18 cellular contexts compared by ENCODE assay signal in genomic region chr11:23769214-23769613, GRCh38.
DNase-seq lines count a peak whose midpoint lies in the region; ATAC-seq, FAIRE-seq and TF ChIP-seq lines count a peak whose summit lies in the region.
"Had no signal": no experiment of that assay in that cellular context is flagged by ENCODE, and none has a peak within 500 bp of the region (broad histone marks: within the 10 kb centered on the region; RNA-seq: fewer than 3 reads in every experiment).

No MANE protein-coding gene starts in this region.

- H3K4me2 ChIP-seq in GM23338 (no peak overlapping the region), H1 (ENCODE audit: insufficient read depth in 1 of 2, low read depth in 2 of 2, low read length in 2 of 2) (no peak overlapping the region), mesendoderm (ENCODE audit: low read length) (no peak overlapping the region)
- H3K4me2 ChIP-seq: BLaER1 had no signal

- FAIRE-seq in H1 (lab: Jason Lieb, UNC): no peak
- FAIRE-seq: GM12891, HTR-8/SVneo, K562 had no signal

- H4K91ac ChIP-seq in H1 (replicated peaks; ENCODE audit: insufficient read length, low read length): no peak overlapping the region

- no peaks in the 10 kb centered on the region for H3K27me3 Mint-ChIP-seq in GM23338 (ENCODE audit: insufficient read depth, low read depth, poor library complexity)
- H3K27me3 Mint-ChIP-seq in activated CD4-positive, alpha-beta memory T cell treated with anti-CD3 and anti-CD28 coated beads for 36 hours: no peaks in the 10 kb centered on the region
- H3K27me3 Mint-ChIP-seq: CD4-positive, alpha-beta memory T cell had no signal

- no peak overlapping the region for H3K4me3 ChIP-seq in GM23338
- H3K4me3 ChIP-seq in H1 (ENCODE audit: extremely low read depth in 1 of 4, insufficient read depth in 2 of 4, low read depth in 3 of 4, low read length in 4 of 4): no peak overlapping the region; a peak in 1 of 8 replicates
- H3K4me3 ChIP-seq in mesendoderm (ENCODE audit: low read length): no peak overlapping the region
- H3K4me3 ChIP-seq: BLaER1, HAP-1, K562 had no signal

- H3K56ac ChIP-seq in H1 (replicated peaks; ENCODE audit: insufficient read length, low read depth, low read length) (no peak overlapping the region), mesendoderm (ENCODE audit: low read length) (no peak overlapping the region)

- H3K9me3 Mint-ChIP-seq in GM23338: peaks cover 61% of the 10 kb centered on the region
- peaks cover 21% of the 10 kb centered on the region for H3K9me3 Mint-ChIP-seq in activated CD4-positive, alpha-beta memory T cell treated with anti-CD3 and anti-CD28 coated beads for 36 hours

- WGBS in H1 (ENCODE audit: extremely low coverage in 1 of 2, insufficient coverage in 1 of 2, insufficient read length in 1 of 2, insufficient replicate concordance in 2 of 2, low coverage in 1 of 2, low lambda C conversion rate in 2 of 2, missing lambda C conversion rate in 1 of 2), 2 experiments: 96% methylated on average over 1 of the region's 1 CpG; no CpG with 5 or more reads in 1 of the 2 experiments
- WGBS in mesendoderm (ENCODE audit: extremely low coverage, insufficient coverage, low lambda C conversion rate): no CpG with 5 or more reads among the region's 1 CpG

- no peaks in the 10 kb centered on the region for H3K27me3 ChIP-seq in GM23338 (ENCODE audit: insufficient read depth)
- H3K27me3 ChIP-seq in H1 (replicated peaks in 1 of 4; ENCODE audit: control insufficient read depth in 3 of 4, extremely low read depth in 1 of 4, insufficient read depth in 3 of 4, low read length in 3 of 4): no peaks in the 10 kb centered on the region
- H3K27me3 ChIP-seq in mesendoderm (ENCODE audit: insufficient read depth, low read length, poor library complexity): no peaks in the 10 kb centered on the region
- H3K27me3 ChIP-seq: BLaER1 had no signal

- peaks cover 50% of the 10 kb centered on the region for H3K36me3 Mint-ChIP-seq in GM23338 (ENCODE audit: low read depth)
- no peaks in the 10 kb centered on the region for H3K36me3 Mint-ChIP-seq in activated CD4-positive, alpha-beta memory T cell treated with anti-CD3 and anti-CD28 coated beads for 36 hours
- H3K36me3 Mint-ChIP-seq: CD14-positive monocyte; CD4-positive, alpha-beta memory T cell had no signal

- TF ChIP-seq CTCF in GM23338 (conservative IDR thresholded peaks at IDR 0.05; ENCODE audit: low read depth in 2 of 2) (no peak), H1 (IDR thresholded peaks at IDR 0.05; ENCODE audit: control extremely low read depth in 1 of 3, insufficient read depth in 1 of 3, low read depth in 1 of 3, low read length in 3 of 3) (no peak)

- H2AFZ ChIP-seq in GM23338: no peak overlapping the region
- H2AFZ ChIP-seq in H1 (ENCODE audit: low read length): no peak overlapping the region

- no peak for TF ChIP-seq POLR2A in H1 (IDR thresholded peaks at IDR 0.05; ENCODE audit: control extremely low read depth in 1 of 2, low read depth in 2 of 2, low read length in 2 of 2)

- no peaks in the 10 kb centered on the region for H3K79me1 ChIP-seq in H1 (ENCODE audit: low read depth, low read length)
- no peaks in the 10 kb centered on the region for H3K79me1 ChIP-seq in mesendoderm (ENCODE audit: low read length)

- intact Hi-C loops in activated CD4-positive, alpha-beta memory T cell treated with anti-CD3 and anti-CD28 coated beads for 36 hours (cut with micrococcal nuclease): no loop called here

- H4K8ac ChIP-seq in H1 (ENCODE audit: extremely low read depth, insufficient read depth, low read length): no peak overlapping the region
- no peak overlapping the region for H4K8ac ChIP-seq in mesendoderm (ENCODE audit: low read depth, low read length)

- H2BK5ac ChIP-seq in H1 (ENCODE audit: low read depth, low read length): no peak overlapping the region
- H2BK5ac ChIP-seq in mesendoderm (ENCODE audit: low read length): no peak overlapping the region

- no peak overlapping the region for H3K14ac ChIP-seq in H1 (ENCODE audit: insufficient read length)

- no peak overlapping the region for H2BK20ac ChIP-seq in H1 (ENCODE audit: low read length)

- peaks cover 30 to 37% of the 10 kb centered on the region in 2 experiments for H3K9me3 ChIP-seq in H1 (ENCODE audit: insufficient read depth in 2 of 2, low read depth in 1 of 2, low read length in 1 of 2)

- H3K4me3 Mint-ChIP-seq in GM23338: no peak overlapping the region
- no peak overlapping the region for H3K4me3 Mint-ChIP-seq in activated CD4-positive, alpha-beta memory T cell treated with anti-CD3 and anti-CD28 coated beads for 36 hours
- H3K4me3 Mint-ChIP-seq: CD14-positive monocyte had no signal

- H4K5ac ChIP-seq in H1 (ENCODE audit: insufficient read length, low read depth, low read length) (no peak overlapping the region), mesendoderm (ENCODE audit: low read length) (no peak overlapping the region)

- H3K9me2 ChIP-seq in GM23338 (ENCODE audit: insufficient read depth): peaks cover 4% of the 10 kb centered on the region; the same call in 1 of the 2 replicates

- H3K79me2 ChIP-seq in GM23338 (replicated peaks; ENCODE audit: insufficient read depth) (no peaks in the 10 kb centered on the region), H1 (ENCODE audit: control insufficient read depth in 1 of 2, insufficient read depth in 2 of 2, low read length in 2 of 2) (no peaks in the 10 kb centered on the region), mesendoderm (ENCODE audit: control insufficient read depth, insufficient read depth, low read length) (no peaks in the 10 kb centered on the region)

- DNase-seq in GM23338 (ENCODE audit: low spot score): peak; percentile 34
- peak; percentile 24 for DNase-seq in LHCN-M2 (ENCODE audit: low read depth)
- no peak for DNase-seq in H1 (ENCODE audit: low read depth in 1 of 2, low spot score in 2 of 2)
- DNase-seq in mesendoderm: peak; percentile 60
- DNase-seq in activated CD4-positive, alpha-beta T cell treated with anti-CD3 and anti-CD28 coated beads for 1 hour: no peak
- no peak for DNase-seq in NCI-H69 (lab: John Stamatoyannopoulos, UW)
- no peak for DNase-seq in activated CD4-positive, alpha-beta memory T cell treated with anti-CD3 and anti-CD28 coated beads for 36 hours
- DNase-seq: CD4-positive, alpha-beta memory T cell; DMS153; DND-41; EL; IMR-90 had no signal

- H4K20me1 ChIP-seq in GM23338 (replicated peaks; ENCODE audit: insufficient read depth) (no peaks in the 10 kb centered on the region), H1 (replicated peaks in 1 of 2; ENCODE audit: control insufficient read depth in 1 of 2, insufficient read depth in 2 of 2, low read length in 2 of 2) (no peaks in the 10 kb centered on the region)
- H4K20me1 ChIP-seq: BLaER1 had no signal

- ATAC-seq in GM23338: no peak
- ATAC-seq: K562 had no signal

- H2BK12ac ChIP-seq in H1 (ENCODE audit: low read depth, low read length): no peak overlapping the region

- CTCF ChIA-PET in H1 (lab: Charles Lee; ENCODE audit: partially characterized antibody): no interaction called here
- CTCF ChIA-PET in activated CD4-positive, alpha-beta memory T cell treated with anti-CD3 and anti-CD28 coated beads for 36 hours (lab: Charles Lee): no interaction called here

- no peaks in the 10 kb centered on the region for H3K23me2 ChIP-seq in H1 (ENCODE audit: low read depth, low read length)

- no peaks in the 10 kb centered on the region; the same call in 1 of the 2 replicates for H3K4me1 ChIP-seq in GM23338 (ENCODE audit: insufficient read depth)
- H3K4me1 ChIP-seq in H1 (replicated peaks in 1 of 4; ENCODE audit: control insufficient read depth in 3 of 4, insufficient read depth in 4 of 4, low read length in 3 of 4): no peaks in the 10 kb centered on the region
- H3K4me1 ChIP-seq in mesendoderm (ENCODE audit: control insufficient read depth, low read depth, low read length): no peaks in the 10 kb centered on the region
- H3K4me1 ChIP-seq: BLaER1 had no signal

- H3F3A ChIP-seq in GM23338 (replicated peaks; ENCODE audit: low read depth): no peaks in the 10 kb centered on the region

- H3K36me3 ChIP-seq in GM23338 (ENCODE audit: insufficient read depth) (peaks cover 35% of the 10 kb centered on the region), H1 (ENCODE audit: control insufficient read depth in 2 of 4, insufficient read depth in 4 of 4, low read length in 3 of 4) (peaks cover 0 to 5% (median 0%) of the 10 kb centered on the region in 4 experiments; a peak in 3 of 8 replicates), mesendoderm (ENCODE audit: control insufficient read depth, insufficient read depth, low read length) (no peaks in the 10 kb centered on the region)
- H3K36me3 ChIP-seq: BLaER1, HAP-1 had no signal

- no peak for TF ChIP-seq RAD21 in H1 (IDR thresholded peaks at IDR 0.05 in 1 of 2, conservative IDR thresholded peaks at IDR 0.05 in 1 of 2; ENCODE audit: low read depth in 2 of 2, low read length in 2 of 2)

- TF ChIP-seq EP300 in H1 (IDR thresholded peaks at IDR 0.05; ENCODE audit: borderline replicate concordance in 1 of 2, low read depth in 2 of 2, low read length in 2 of 2): no peak

- H3K23ac ChIP-seq in H1 (ENCODE audit: insufficient read length) (no peak overlapping the region), mesendoderm (ENCODE audit: low read length) (no peak overlapping the region)

- H2BK120ac ChIP-seq in H1 (replicated peaks; ENCODE audit: low read depth, low read length) (no peak overlapping the region), mesendoderm (ENCODE audit: low read depth, low read length) (no peak overlapping the region)

- H3K18ac ChIP-seq in H1 (ENCODE audit: extremely low read depth, low read length) (no peak overlapping the region), mesendoderm (ENCODE audit: low read length) (no peak overlapping the region)

- peaks cover 5% of the 10 kb centered on the region; the same call in 2 of the 3 replicates for H3K4me1 Mint-ChIP-seq in GM23338
- H3K4me1 Mint-ChIP-seq in activated CD4-positive, alpha-beta memory T cell treated with anti-CD3 and anti-CD28 coated beads for 36 hours (ENCODE audit: low read depth): no peaks in the 10 kb centered on the region
- H3K4me1 Mint-ChIP-seq: CD14-positive monocyte; CD4-positive, alpha-beta memory T cell had no signal

- POLR2A ChIA-PET in H1 (lab: Charles Lee; ENCODE audit: partially characterized antibody): no interaction called here
- POLR2A ChIA-PET in activated CD4-positive, alpha-beta memory T cell treated with anti-CD3 and anti-CD28 coated beads for 36 hours (lab: Charles Lee): no interaction called here

- H2AK5ac ChIP-seq in H1 (ENCODE audit: low read depth, low read length): no peak overlapping the region
- H2AK5ac ChIP-seq in mesendoderm (ENCODE audit: low read length): no peak overlapping the region

- no peak overlapping the region for H3K27ac ChIP-seq in GM23338 (ENCODE audit: low read depth)
- H3K27ac ChIP-seq in H1 (ENCODE audit: low read depth, low read length): no peak overlapping the region
- H3K27ac ChIP-seq in mesendoderm (ENCODE audit: low read depth, low read length): no peak overlapping the region
- H3K27ac ChIP-seq: BLaER1 had no signal

- no peak overlapping the region for H3K9ac ChIP-seq in H1 (replicated peaks in 1 of 4; ENCODE audit: extremely low read depth in 1 of 4, low read depth in 3 of 4, low read length in 3 of 4)
- no peak overlapping the region for H3K9ac ChIP-seq in mesendoderm (ENCODE audit: low read length)
- H3K9ac ChIP-seq: BLaER1 had no signal

- no peak overlapping the region for H3K27ac Mint-ChIP-seq in GM23338
- H3K27ac Mint-ChIP-seq in activated CD4-positive, alpha-beta memory T cell treated with anti-CD3 and anti-CD28 coated beads for 36 hours: no peak overlapping the region
- H3K27ac Mint-ChIP-seq: CD14-positive monocyte; CD4-positive, alpha-beta memory T cell had no signal

- H2BK15ac ChIP-seq in H1 (ENCODE audit: low read length): no peak overlapping the region
- no peak overlapping the region for H2BK15ac ChIP-seq in mesendoderm (replicated peaks; ENCODE audit: low read depth)

- H3K4ac ChIP-seq in H1 (replicated peaks; ENCODE audit: insufficient read length, low read depth, low read length) (no peak overlapping the region), mesendoderm (ENCODE audit: low read depth, low read length) (no peak overlapping the region)

Comparison
In these comparisons a context has a peak if more than half of its experiments do, and no peak if none do; other contexts are left out.
1. DNase-seq: peak in GM23338 (single experiment), LHCN-M2 (single experiment) and mesendoderm (single experiment); none in H1 (0 of 2), activated CD4-positive, alpha-beta T cell treated with anti-CD3 and anti-CD28 coated beads for 1 hour (single experiment), NCI-H69 (single experiment) and activated CD4-positive, alpha-beta memory T cell treated with anti-CD3 and anti-CD28 coated beads for 36 hours (single experiment).